ENCODE assay signal across 1 cellular context in genomic region chr11:125638315-125638714, GRCh38.
TF ChIP-seq lines count a peak whose summit lies in the region.

No MANE protein-coding gene starts in this region.

TF ChIP-seq in HepG2, 621 proteins besides CTCF, POLR2A, EP300 and RAD21 (continued from another document and continues in another):
- TF ChIP-seq ZNF503 (CRISPR knock-in tag; IDR thresholded peaks at IDR 0.05): no peak
- peak; percentile 85 for TF ChIP-seq ZNF652 (CRISPR knock-in tag; IDR thresholded peaks at IDR 0.05; ENCODE audit: borderline replicate concordance, low read depth)
- TF ChIP-seq SOX13 (IDR thresholded peaks at IDR 0.05): no peak
- TF ChIP-seq SOX13 (CRISPR knock-in tag; conservative IDR thresholded peaks at IDR 0.05 in 1 of 2, IDR thresholded peaks at IDR 0.05 in 1 of 2): peak in 1 of 2 experiments; percentile 18; a peak in 1 of 4 replicates
- no peak for TF ChIP-seq ZNF407 (CRISPR knock-in tag; IDR thresholded peaks at IDR 0.05; ENCODE audit: not compliant biosample characterization)
- no peak for TF ChIP-seq ZNF558 (CRISPR knock-in tag; IDR thresholded peaks at IDR 0.05; ENCODE audit: borderline replicate concordance)
- no peak for TF ChIP-seq ZNF549 (CRISPR knock-in tag; IDR thresholded peaks at IDR 0.05)
- TF ChIP-seq ZNF607 (CRISPR knock-in tag; IDR thresholded peaks at IDR 0.05; ENCODE audit: borderline replicate concordance): no peak
- no peak for TF ChIP-seq PLSCR1 (CRISPR knock-in tag; IDR thresholded peaks at IDR 0.05; ENCODE audit: borderline replicate concordance)
- TF ChIP-seq NR2F1 (CRISPR knock-in tag; IDR thresholded peaks at IDR 0.05): no peak
- TF ChIP-seq SRSF4 (IDR thresholded peaks at IDR 0.05; ENCODE audit: low read depth, low read length, poor library complexity, severe bottlenecking): no peak
- 0 out of 2 replicates have a peak, but pooled peaks have one; percentile 19 for TF ChIP-seq DRAP1 (CRISPR knock-in tag; IDR thresholded peaks at IDR 0.05)
- no peak for TF ChIP-seq ZUFSP (CRISPR knock-in tag; IDR thresholded peaks at IDR 0.05; ENCODE audit: borderline replicate concordance)
- TF ChIP-seq MAF1 (CRISPR knock-in tag; IDR thresholded peaks at IDR 0.05; ENCODE audit: borderline replicate concordance): no peak
- no peak for TF ChIP-seq ZNF530 (CRISPR knock-in tag; IDR thresholded peaks at IDR 0.05; ENCODE audit: low read depth)
- no peak for TF ChIP-seq ZSCAN25 (CRISPR knock-in tag; IDR thresholded peaks at IDR 0.05)
- TF ChIP-seq TCF7L2 (IDR thresholded peaks at IDR 0.05; ENCODE audit: low read depth, low read length): no peak
- no peak for TF ChIP-seq ZMYM2 (CRISPR knock-in tag; IDR thresholded peaks at IDR 0.05)
- TF ChIP-seq FOXP1 (IDR thresholded peaks at IDR 0.05): no peak
- no peak for TF ChIP-seq FOXP1 (CRISPR knock-in tag; IDR thresholded peaks at IDR 0.05)
- TF ChIP-seq TOPORS (CRISPR knock-in tag; IDR thresholded peaks at IDR 0.05): no peak
- TF ChIP-seq ETV6 (CRISPR knock-in tag; conservative IDR thresholded peaks at IDR 0.05): no peak
- TF ChIP-seq BRD4 (CRISPR knock-in tag; IDR thresholded peaks at IDR 0.05): no peak
- TF ChIP-seq HNF1A (IDR thresholded peaks at IDR 0.05; ENCODE audit: low read depth): peak; percentile 59; the same call in 1 of the 2 replicates
- TF ChIP-seq HNF1A (CRISPR knock-in tag; IDR thresholded peaks at IDR 0.05; ENCODE audit: borderline replicate concordance): no peak; the same call in 1 of the 2 replicates
- TF ChIP-seq RBFOX2 (IDR thresholded peaks at IDR 0.05; ENCODE audit: low read depth, low read length): no peak
- no peak for TF ChIP-seq ZNF138 (CRISPR knock-in tag; IDR thresholded peaks at IDR 0.05; ENCODE audit: low read depth)
- no peak for TF ChIP-seq ATF4 (CRISPR knock-in tag; IDR thresholded peaks at IDR 0.05)
- TF ChIP-seq ZNF792 (CRISPR knock-in tag; IDR thresholded peaks at IDR 0.05): no peak
- no peak for TF ChIP-seq ZNF562 (CRISPR knock-in tag; IDR thresholded peaks at IDR 0.05; ENCODE audit: borderline replicate concordance)
- no peak for TF ChIP-seq ZNF329 (CRISPR knock-in tag; IDR thresholded peaks at IDR 0.05; ENCODE audit: low read depth)
- no peak for TF ChIP-seq ZNF816 (CRISPR knock-in tag; IDR thresholded peaks at IDR 0.05; ENCODE audit: borderline replicate concordance)
- TF ChIP-seq SIX1 (CRISPR knock-in tag; IDR thresholded peaks at IDR 0.05; ENCODE audit: borderline replicate concordance): no peak
- TF ChIP-seq ZNF337 (CRISPR knock-in tag; IDR thresholded peaks at IDR 0.05; ENCODE audit: borderline replicate concordance, low read depth): no peak
- no peak for TF ChIP-seq CC2D1A (CRISPR knock-in tag; IDR thresholded peaks at IDR 0.05)
- TF ChIP-seq, protein P1, sequence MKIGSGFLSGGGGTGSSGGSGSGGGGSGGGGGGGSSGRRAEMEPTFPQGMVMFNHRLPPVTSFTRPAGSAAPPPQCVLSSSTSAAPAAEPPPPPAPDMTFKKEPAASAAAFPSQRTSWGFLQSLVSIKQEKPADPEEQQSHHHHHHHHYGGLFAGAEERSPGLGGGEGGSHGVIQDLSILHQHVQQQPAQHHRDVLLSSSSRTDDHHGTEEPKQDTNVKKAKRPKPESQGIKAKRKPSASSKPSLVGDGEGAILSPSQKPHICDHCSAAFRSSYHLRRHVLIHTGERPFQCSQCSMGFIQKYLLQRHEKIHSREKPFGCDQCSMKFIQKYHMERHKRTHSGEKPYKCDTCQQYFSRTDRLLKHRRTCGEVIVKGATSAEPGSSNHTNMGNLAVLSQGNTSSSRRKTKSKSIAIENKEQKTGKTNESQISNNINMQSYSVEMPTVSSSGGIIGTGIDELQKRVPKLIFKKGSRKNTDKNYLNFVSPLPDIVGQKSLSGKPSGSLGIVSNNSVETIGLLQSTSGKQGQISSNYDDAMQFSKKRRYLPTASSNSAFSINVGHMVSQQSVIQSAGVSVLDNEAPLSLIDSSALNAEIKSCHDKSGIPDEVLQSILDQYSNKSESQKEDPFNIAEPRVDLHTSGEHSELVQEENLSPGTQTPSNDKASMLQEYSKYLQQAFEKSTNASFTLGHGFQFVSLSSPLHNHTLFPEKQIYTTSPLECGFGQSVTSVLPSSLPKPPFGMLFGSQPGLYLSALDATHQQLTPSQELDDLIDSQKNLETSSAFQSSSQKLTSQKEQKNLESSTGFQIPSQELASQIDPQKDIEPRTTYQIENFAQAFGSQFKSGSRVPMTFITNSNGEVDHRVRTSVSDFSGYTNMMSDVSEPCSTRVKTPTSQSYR (CRISPR knock-in tag; IDR thresholded peaks at IDR 0.05; ENCODE audit: borderline replicate concordance): no peak
- no peak for TF ChIP-seq ZNF441 (CRISPR knock-in tag; IDR thresholded peaks at IDR 0.05; ENCODE audit: borderline replicate concordance)
- TF ChIP-seq ETS1 (CRISPR knock-in tag; IDR thresholded peaks at IDR 0.05): no peak
- TF ChIP-seq ZSCAN9 (CRISPR knock-in tag; IDR thresholded peaks at IDR 0.05; ENCODE audit: borderline replicate concordance): no peak
